ENCODE assay signal across 15 cellular contexts in genomic region chr1:25308168-25308567, GRCh38. TPM values are rescaled to one million over a fixed set of nuclear protein-coding genes. Genes with fewer than 3 reads are reported as not detected.
"Had no signal": no experiment of that assay in that cellular context is flagged by ENCODE, and none has a peak within 500 bp of the region (broad histone marks: within the 10 kb centered on the region; RNA-seq: fewer than 3 reads in every experiment).

No MANE protein-coding gene starts in this region.

RNA-seq across cellular contexts. Expression of gene RHD, which starts 35.9 kb away (rescaled TPM):
- total RNA-seq: chondrocyte, endodermal cell, endothelial cell of umbilical vein, epithelial cell of proximal tubule, esophagus mucosa, esophagus muscularis mucosa, esophagus squamous epithelium, fibroblast of lung, fibroblast of villous mesenchyme, foreskin keratinocyte, gastroesophageal sphincter, glomerular endothelial cell, heart left ventricle had no signal
- polyA plus RNA-seq: endothelial cell of umbilical vein, esophagus, fibroblast of lung, foreskin keratinocyte, heart left ventricle, heart right ventricle had no signal
